In the genomic region with DNA sequence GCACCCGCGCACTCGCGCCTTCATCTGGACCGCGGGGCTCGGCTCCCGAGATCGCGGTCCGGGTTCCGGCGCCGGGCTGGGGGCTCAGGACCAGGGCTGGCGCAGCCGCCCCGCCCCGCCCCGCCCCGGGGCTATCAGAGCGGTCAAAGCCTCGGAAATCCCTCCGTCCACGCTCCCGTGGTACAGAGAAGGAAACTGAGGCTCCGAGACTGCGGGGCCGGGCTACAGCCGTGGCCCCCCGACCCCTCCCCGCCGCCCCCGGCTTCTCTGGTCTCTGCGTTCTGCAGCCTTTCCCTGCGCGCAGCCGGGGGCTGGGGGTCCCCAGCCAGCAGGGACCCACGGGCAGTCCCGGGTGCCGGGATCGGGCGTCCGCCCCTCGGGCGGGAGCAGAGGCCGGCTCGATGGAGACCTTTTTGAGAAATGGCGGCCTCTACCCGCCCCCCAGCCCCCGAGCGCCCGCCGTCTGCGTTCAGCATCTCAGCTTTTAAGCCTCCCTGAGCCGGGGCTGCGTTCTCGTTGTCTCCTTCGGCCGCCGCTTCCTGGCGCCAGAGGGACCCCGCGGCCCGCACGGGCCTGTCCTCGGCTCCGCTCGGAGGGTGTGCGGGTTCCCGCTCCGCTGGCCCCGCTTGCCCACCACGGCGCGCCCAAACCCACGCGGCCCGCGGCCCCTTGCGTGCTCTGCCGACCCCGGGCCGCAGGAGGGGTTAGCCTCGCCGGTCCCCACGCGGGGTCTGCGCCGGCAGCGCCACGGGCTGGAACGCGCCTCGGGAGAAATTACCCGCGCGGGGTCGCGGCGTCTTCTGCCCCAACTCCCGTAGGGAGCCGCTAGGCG, we compare ENCODE assay signal across 9 cellular contexts. TPM values are rescaled to one million over a fixed set of nuclear protein-coding genes. Genes with fewer than 3 reads are reported as not detected.
DNase-seq lines count a peak whose midpoint lies in the region; ATAC-seq and TF ChIP-seq lines count a peak whose summit lies in the region.
"Had no signal": no experiment of that assay in that cellular context is flagged by ENCODE, and none has a peak within 500 bp of the region (broad histone marks: within the 10 kb centered on the region; RNA-seq: fewer than 3 reads in every experiment).

No MANE protein-coding gene starts in this region.

- no peak for TF ChIP-seq CTCF in NB4 (IDR thresholded peaks at IDR 0.05; ENCODE audit: low read depth, low read length)

- H3K9me3 Mint-ChIP-seq in activated T-helper 2 cell treated with anti-CD3 and anti-CD28 coated beads, Interferon-gamma antibody, Interleukin-2, Interleukin-4, amounts not matched to agents 10 μg/mL and 5 μg/mL and 100 μg/mL, durations not matched to agents 14 hours and 24 hours and 36 hours = no peaks in the 10 kb centered on the region

- H3K27ac Mint-ChIP-seq in activated T-helper 2 cell treated with anti-CD3 and anti-CD28 coated beads, Interferon-gamma antibody, Interleukin-2, Interleukin-4, amounts not matched to agents 10 μg/mL and 5 μg/mL and 100 μg/mL, durations not matched to agents 14 hours and 24 hours and 36 hours = no peak overlapping the region

- 2% methylated on average over 103 of the region's 103 CpGs for WGBS in right cardiac atrium

- intact Hi-C loops in activated T-helper 2 cell treated with anti-CD3 and anti-CD28 coated beads, Interferon-gamma antibody, Interleukin-2, Interleukin-4, amounts not matched to agents 10 μg/mL and 5 μg/mL and 100 μg/mL, durations not matched to agents 14 hours and 24 hours and 36 hours (cut with micrococcal nuclease) = no loop called here
- intact Hi-C loops in right cardiac atrium (cut with DNase I) = no loop called here

- ATAC-seq in right cardiac atrium (peak; percentile 33 to 53), HG02970 (IDR thresholded peaks at IDR 0.05; ENCODE audit: low FRiP score, unreplicated experiment) (no peak)
- ATAC-seq: HCT116 had no signal

- H3K9ac ChIP-seq in BLaER1 (no peak overlapping the region), skeletal muscle satellite cell (ENCODE audit: low read depth, low read length) (no peak overlapping the region)

- peaks cover 8% of the 10 kb centered on the region for H3K4me1 Mint-ChIP-seq in activated T-helper 2 cell treated with anti-CD3 and anti-CD28 coated beads, Interferon-gamma antibody, Interleukin-2, Interleukin-4, amounts not matched to agents 10 μg/mL and 5 μg/mL and 100 μg/mL, durations not matched to agents 14 hours and 24 hours and 36 hours (ENCODE audit: low read depth)

- H3K9me3 ChIP-seq in BLaER1 (no peaks in the 10 kb centered on the region), right cardiac atrium (ENCODE audit: control insufficient read depth, low read length) (no peaks in the 10 kb centered on the region), skeletal muscle satellite cell (replicated peaks; ENCODE audit: low read length) (no peaks in the 10 kb centered on the region)

- DNase-seq in NB4 (ENCODE audit: low read depth) = peak; percentile 45
- peak; percentile 36 for DNase-seq in activated T-helper 2 cell treated with anti-CD3 and anti-CD28 coated beads, Interferon-gamma antibody, Interleukin-2, Interleukin-4, amounts not matched to agents 10 μg/mL and 5 μg/mL and 100 μg/mL, durations not matched to agents 14 hours and 24 hours and 36 hours (ENCODE audit: low spot score)
- peak in 1 of 3 donors; percentile 74 for DNase-seq in right cardiac atrium
- no peak for DNase-seq in mucosa of gallbladder (ENCODE audit: low spot score)
- DNase-seq in effector CD8-positive, alpha-beta T cell (lab: John Stamatoyannopoulos, UW) = no peak

- H3K27me3 ChIP-seq in BLaER1 (peaks cover 98% of the 10 kb centered on the region), right cardiac atrium (ENCODE audit: control insufficient read depth, insufficient read depth) (no peaks in the 10 kb centered on the region), skeletal muscle satellite cell (ENCODE audit: control insufficient read depth, insufficient read depth, low read length) (peaks cover 91% of the 10 kb centered on the region)

- no peaks in the 10 kb centered on the region for H3K36me3 Mint-ChIP-seq in activated T-helper 2 cell treated with anti-CD3 and anti-CD28 coated beads, Interferon-gamma antibody, Interleukin-2, Interleukin-4, amounts not matched to agents 10 μg/mL and 5 μg/mL and 100 μg/mL, durations not matched to agents 14 hours and 24 hours and 36 hours (ENCODE audit: low read depth)

- H3K4me2 ChIP-seq in BLaER1 (peak overlapping the region; percentile 86), skeletal muscle satellite cell (ENCODE audit: low read length) (peak overlapping the region; percentile 85)

- H3K4me3 Mint-ChIP-seq in activated T-helper 2 cell treated with anti-CD3 and anti-CD28 coated beads, Interferon-gamma antibody, Interleukin-2, Interleukin-4, amounts not matched to agents 10 μg/mL and 5 μg/mL and 100 μg/mL, durations not matched to agents 14 hours and 24 hours and 36 hours (ENCODE audit: low read depth) = no peak overlapping the region

- H4K20me1 ChIP-seq in BLaER1 = peaks cover 62% of the 10 kb centered on the region

- H3K4me1 ChIP-seq in BLaER1 = peaks cover 75% of the 10 kb centered on the region
- peaks cover 2% of the 10 kb centered on the region for H3K4me1 ChIP-seq in right cardiac atrium (ENCODE audit: control insufficient read depth, insufficient read depth, low read length)
- peaks cover 35% of the 10 kb centered on the region for H3K4me1 ChIP-seq in skeletal muscle satellite cell (ENCODE audit: control insufficient read depth, insufficient read depth, low read length)

- H3K4me3 ChIP-seq in BLaER1 (peak overlapping the region; percentile 61), NB4 (ENCODE audit: low read depth, low read length) (no peak overlapping the region), right cardiac atrium (ENCODE audit: low read length) (peak overlapping the region; percentile 31), skeletal muscle satellite cell (ENCODE audit: low read length) (peak overlapping the region; percentile 59)

- TF ChIP-seq POLR2A in NB4 (IDR thresholded peaks at IDR 0.05; ENCODE audit: extremely low read depth, insufficient read length) = no peak

- no peaks in the 10 kb centered on the region for H3K36me3 ChIP-seq in BLaER1
- H3K36me3 ChIP-seq in skeletal muscle satellite cell (ENCODE audit: insufficient read depth, low read length) = no peaks in the 10 kb centered on the region

- H3K27me3 Mint-ChIP-seq in activated T-helper 2 cell treated with anti-CD3 and anti-CD28 coated beads, Interferon-gamma antibody, Interleukin-2, Interleukin-4, amounts not matched to agents 10 μg/mL and 5 μg/mL and 100 μg/mL, durations not matched to agents 14 hours and 24 hours and 36 hours (ENCODE audit: low read depth) = peaks cover 63% of the 10 kb centered on the region

- no peak overlapping the region for H3K27ac ChIP-seq in BLaER1
- no peak overlapping the region for H3K27ac ChIP-seq in right cardiac atrium (ENCODE audit: low read length)

RNA-seq across cellular contexts. Expression of gene NPTX1, which starts 1.5 kb away (rescaled TPM):
- 5.2 and 5.7 TPM in 2 replicates for total RNA-seq in activated T-helper 2 cell treated with anti-CD3 and anti-CD28 coated beads, Interferon-gamma antibody, Interleukin-2, Interleukin-4, amounts not matched to agents 10 μg/mL and 5 μg/mL and 100 μg/mL, durations not matched to agents 14 hours and 24 hours and 36 hours
- total RNA-seq in right cardiac atrium (not detected), mucosa of gallbladder (5.7 TPM)
- 0.02 TPM for polyA plus RNA-seq in right cardiac atrium
- total RNA-seq in skeletal muscle satellite cell (2012; rRNA removed) = 0.44 and 0.76 TPM in 2 replicates

Comparison
In these comparisons a context has a peak if more than half of its experiments do, and no peak if none do; other contexts are left out.
1. DNase-seq: peak in NB4 (single experiment) and activated T-helper 2 cell treated with anti-CD3 and anti-CD28 coated beads, Interferon-gamma antibody, Interleukin-2, Interleukin-4, amounts not matched to agents 10 μg/mL and 5 μg/mL and 100 μg/mL, durations not matched to agents 14 hours and 24 hours and 36 hours (single experiment); none in mucosa of gallbladder (single experiment) and effector CD8-positive, alpha-beta T cell (single experiment).